In the genomic region with DNA sequence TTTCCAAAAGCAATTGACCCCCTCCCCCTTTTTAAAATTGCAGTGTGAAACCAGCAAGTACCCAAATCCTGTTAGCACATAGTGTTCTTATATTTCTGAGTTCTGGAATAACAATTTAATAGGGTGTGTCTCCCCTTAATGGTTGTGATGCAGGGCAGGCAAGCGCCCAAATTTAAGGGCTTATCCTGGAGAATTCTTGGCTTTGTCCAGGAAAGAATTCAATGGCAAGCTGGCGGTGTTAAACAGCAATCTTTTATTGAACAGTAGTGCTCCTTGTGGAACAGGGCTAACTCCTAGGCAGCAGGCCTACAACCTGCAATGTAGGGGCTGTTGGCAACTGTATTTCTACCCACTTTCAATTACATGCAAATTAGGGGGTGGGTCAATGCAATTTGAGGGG, we compare ENCODE assay signal across 14 cellular contexts.
DNase-seq lines count a peak whose midpoint lies in the region; ATAC-seq and TF ChIP-seq lines count a peak whose summit lies in the region.
"Had no signal": no experiment of that assay in that cellular context is flagged by ENCODE, and none has a peak within 500 bp of the region (broad histone marks: within the 10 kb centered on the region; RNA-seq: fewer than 3 reads in every experiment).

No MANE protein-coding gene starts in this region.

- H3K27me3 ChIP-seq in BLaER1 treated with 17β-estradiol and CSF1 and Interleukin-3, amounts not matched to agents 10 nM and 100 nM: no peaks in the 10 kb centered on the region
- H3K27me3 ChIP-seq in Loucy (ENCODE audit: insufficient read depth, low read length, poor library complexity, severe bottlenecking) (no peaks in the 10 kb centered on the region), testis (no peaks in the 10 kb centered on the region)

- H3K4me2 ChIP-seq in BLaER1 treated with 17β-estradiol and CSF1 and Interleukin-3, amounts not matched to agents 10 nM and 100 nM: peak overlapping the region in 9 of 11 experiments; percentile 34 to 66 (median 57); a peak in 19 of 22 replicates
- H3K4me2 ChIP-seq in Loucy (ENCODE audit: low read depth, low read length, poor library complexity, severe bottlenecking): peak overlapping the region; percentile 83
- H3K4me2 ChIP-seq: GM23338 had no signal

- no peak overlapping the region for H2AFZ ChIP-seq in Loucy (ENCODE audit: low read length)
- H2AFZ ChIP-seq: GM23338 had no signal

- TF ChIP-seq CTCF in Loucy (conservative IDR thresholded peaks at IDR 0.05; ENCODE audit: low read length) (no peak), VCaP (conservative IDR thresholded peaks at IDR 0.05) (no peak), testis (IDR thresholded peaks at IDR 0.05) (no peak)

- DNase-seq in testis: peak; percentile 33
- DNase-seq: Caco-2; CD4-positive, alpha-beta T cell; GDM1; HCEC 1CT had no signal

- H3K27ac ChIP-seq in BLaER1 treated with 17β-estradiol and CSF1 and Interleukin-3, amounts not matched to agents 10 nM and 100 nM: peak overlapping the region in 5 of 11 experiments; percentile 43 to 54 (median 49); a peak in 8 of 22 replicates
- peak overlapping the region; percentile 36 for H3K27ac ChIP-seq in VCaP
- no peak overlapping the region for H3K27ac ChIP-seq in testis
- H3K27ac ChIP-seq: C4-2B had no signal

- H3K79me2 ChIP-seq in Loucy (ENCODE audit: insufficient read depth, low read length): peaks cover 76% of the 10 kb centered on the region

- intact Hi-C loops in testis (cut with DNase I; ENCODE audit: low total_unique reads): no loop called here

- no peaks in the 10 kb centered on the region for H3K36me3 ChIP-seq in BLaER1 treated with 17β-estradiol and CSF1 and Interleukin-3, amounts not matched to agents 10 nM and 100 nM
- H3K36me3 ChIP-seq in Loucy (ENCODE audit: insufficient read depth, low read length) (peaks cover 10% of the 10 kb centered on the region), testis (ENCODE audit: low read depth, missing control alignments) (no peaks in the 10 kb centered on the region)

- H4K20me1 ChIP-seq in BLaER1 treated with 17β-estradiol and CSF1 and Interleukin-3, amounts not matched to agents 10 nM and 100 nM: no peaks in the 10 kb centered on the region
- peaks cover 29% of the 10 kb centered on the region for H4K20me1 ChIP-seq in Loucy (ENCODE audit: insufficient read depth, low read length, poor library complexity, severe bottlenecking)

- H3K9ac ChIP-seq in BLaER1 treated with 17β-estradiol and CSF1 and Interleukin-3, amounts not matched to agents 10 nM and 100 nM: no peak overlapping the region
- H3K9ac ChIP-seq in Loucy (ENCODE audit: low read depth, low read length, poor library complexity, severe bottlenecking): peak overlapping the region; percentile 53

- no peaks in the 10 kb centered on the region for H3K9me2 ChIP-seq in Loucy (replicated peaks; ENCODE audit: low read depth, low read length)

- no peak overlapping the region for H3K4me3 ChIP-seq in BLaER1 treated with 17β-estradiol and CSF1 and Interleukin-3, amounts not matched to agents 10 nM and 100 nM
- peak overlapping the region; percentile 89 for H3K4me3 ChIP-seq in Loucy (ENCODE audit: low read length, poor library complexity, severe bottlenecking)
- H3K4me3 ChIP-seq in testis: no peak overlapping the region
- H3K4me3 ChIP-seq: GM23338 had no signal

- peaks cover 14 to 43% (median 36%) of the 10 kb centered on the region in 10 experiments for H3K4me1 ChIP-seq in BLaER1 treated with 17β-estradiol and CSF1 and Interleukin-3, amounts not matched to agents 10 nM and 100 nM
- H3K4me1 ChIP-seq in Loucy (ENCODE audit: insufficient read depth, low read length, poor library complexity, severe bottlenecking) (peaks cover 57% of the 10 kb centered on the region), testis (peaks cover 12% of the 10 kb centered on the region)
- H3K4me1 ChIP-seq: Caco-2 had no signal

- no peak for ATAC-seq in activated CD4-positive, CD25-positive, alpha-beta regulatory T cell treated with anti-CD3 and anti-CD28 coated beads, Interleukin-2, amount 50 U/mL, for 24 hours
- ATAC-seq in HG03442 (IDR thresholded peaks at IDR 0.05; ENCODE audit: unreplicated experiment) (no peak), GM19035 (IDR thresholded peaks at IDR 0.05; ENCODE audit: unreplicated experiment) (no peak)
- ATAC-seq: HepG2 had no signal

- WGBS in testis, 2 donors: 47 to 69% methylated on average over 2 of the region's 2 CpGs

- no peaks in the 10 kb centered on the region for H3F3A ChIP-seq in Loucy (ENCODE audit: low read depth)

- peaks cover 9 to 24% (median 15%) of the 10 kb centered on the region in 11 experiments for H3K9me3 ChIP-seq in BLaER1 treated with 17β-estradiol and CSF1 and Interleukin-3, amounts not matched to agents 10 nM and 100 nM (replicated peaks in 1 of 11)
- peaks cover 11% of the 10 kb centered on the region for H3K9me3 ChIP-seq in Loucy (ENCODE audit: insufficient read depth, low read depth, low read length)
- no peaks in the 10 kb centered on the region for H3K9me3 ChIP-seq in testis
- H3K9me3 ChIP-seq: Caco-2 had no signal

- no peak for TF ChIP-seq POLR2A in testis (IDR thresholded peaks at IDR 0.05)
